ENCODE assay signal across 21 cellular contexts in genomic region chr16:65829076-65829475, GRCh38.
"Had no signal": no experiment of that assay in that cellular context is flagged by ENCODE, and none has a peak within 500 bp of the region (broad histone marks: within the 10 kb centered on the region; RNA-seq: fewer than 3 reads in every experiment).

No MANE protein-coding gene starts in this region.

- H3K4me3 ChIP-seq: colonic mucosa, esophagus squamous epithelium, gastrocnemius medialis, heart right ventricle, left lung, lower lobe of right lung, mucosa of descending colon had no signal

- DNase-seq: colonic mucosa; cortex of kidney; effector CD8-positive, alpha-beta T cell; effector memory CD8-positive, alpha-beta T cell; endodermal cell; erythroblast; esophagus squamous epithelium; foreskin fibroblast; foreskin melanocyte; gastrocnemius medialis; glutamatergic neuron; head of caudate nucleus; heart right ventricle; hippocampal formation; left cardiac atrium; left lung; left ventricle myocardium superior; lower lobe of right lung; mesenchymal stem cell; mucosa of descending colon had no signal

- H3K9me3 ChIP-seq: colonic mucosa, esophagus squamous epithelium, gastrocnemius medialis, heart right ventricle, left lung, lower lobe of right lung, mucosa of descending colon had no signal

- H3K27ac ChIP-seq: colonic mucosa, epithelial cell of prostate, esophagus squamous epithelium, gastrocnemius medialis, heart right ventricle, left lung, lower lobe of right lung had no signal

- H3K27me3 ChIP-seq: colonic mucosa, gastrocnemius medialis, left lung had no signal

- H3K4me1 ChIP-seq: colonic mucosa, esophagus squamous epithelium, gastrocnemius medialis, heart right ventricle, left lung, lower lobe of right lung had no signal

- H3K36me3 ChIP-seq: colonic mucosa, esophagus squamous epithelium, gastrocnemius medialis, heart right ventricle, left lung, lower lobe of right lung had no signal
